15 cellular contexts compared by ENCODE assay signal in the genomic region with DNA sequence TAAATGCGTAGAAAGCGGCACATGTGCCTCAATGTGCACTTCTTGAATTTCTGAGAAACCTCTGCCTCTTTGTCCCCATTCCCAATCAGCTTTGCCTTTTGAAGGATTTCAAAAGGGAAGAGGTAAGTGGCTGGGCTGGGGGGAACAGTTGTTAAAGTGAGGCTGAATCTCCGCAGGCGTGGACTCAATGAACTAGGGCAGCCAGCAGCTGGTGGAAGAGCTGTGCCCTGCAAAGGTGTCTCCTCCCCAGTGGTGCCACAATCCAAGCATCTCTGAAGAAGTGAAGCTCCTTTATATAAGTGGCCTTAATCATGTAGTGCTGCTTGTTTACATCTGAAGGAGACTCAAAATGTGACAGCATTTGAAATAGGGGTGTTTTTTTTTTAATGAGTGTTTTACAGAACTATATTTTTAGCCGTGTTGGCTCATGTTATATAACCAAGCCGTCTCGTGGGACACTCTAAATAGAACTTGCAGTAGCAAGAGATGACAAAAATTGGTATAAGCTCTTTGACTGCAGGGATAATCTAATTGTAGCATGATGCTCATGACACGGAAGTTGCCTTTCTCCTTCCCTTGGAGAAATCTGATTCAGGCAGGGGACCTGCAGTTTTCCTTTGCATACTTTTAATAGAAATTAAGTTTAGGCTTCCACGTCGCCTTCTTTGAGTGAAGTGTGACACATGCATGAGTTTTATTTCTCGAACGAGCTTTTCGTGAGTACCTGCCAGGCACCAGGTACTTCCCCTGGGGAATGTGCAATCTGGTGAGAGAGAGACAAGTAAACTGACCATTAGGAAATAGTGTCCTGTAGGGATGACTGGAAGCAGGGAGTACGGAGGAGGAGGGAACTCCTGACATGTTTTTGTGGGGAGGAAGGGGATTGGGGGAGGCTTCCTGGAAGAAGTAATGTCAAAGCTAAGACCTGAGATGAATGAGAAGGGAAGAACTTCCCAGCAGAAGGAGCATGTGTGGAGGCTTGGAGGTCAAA.
DNase-seq lines count a peak whose midpoint lies in the region; ATAC-seq and TF ChIP-seq lines count a peak whose summit lies in the region.
"Had no signal": no experiment of that assay in that cellular context is flagged by ENCODE, and none has a peak within 500 bp of the region (broad histone marks: within the 10 kb centered on the region; RNA-seq: fewer than 3 reads in every experiment).

No MANE protein-coding gene starts in this region.

- H3K36me3 Mint-ChIP-seq in activated naive CD4-positive, alpha-beta T cell treated with anti-CD3 and anti-CD28 coated beads, Interleukin-2, amount 10 ng/mL, durations not matched to agents 7 days and 5 days, result peaks cover 61% of the 10 kb centered on the region

- H3K9me3 Mint-ChIP-seq in activated naive CD4-positive, alpha-beta T cell treated with anti-CD3 and anti-CD28 coated beads, Interleukin-2, amount 10 ng/mL, durations not matched to agents 7 days and 5 days, result peaks cover 1% of the 10 kb centered on the region
- H3K9me3 Mint-ChIP-seq: CD4-positive, alpha-beta T cell had no signal

- no peak overlapping the region for H3K27ac ChIP-seq in BLaER1
- peak overlapping the region; percentile 23 to 43 for H3K27ac ChIP-seq in ascending aorta
- peak overlapping the region in 1 of 4 donors; percentile 23 for H3K27ac ChIP-seq in gastrocnemius medialis
- H3K27ac ChIP-seq: A549 had no signal

- H3K4me3 ChIP-seq in BLaER1 (no peak overlapping the region), ascending aorta (no peak overlapping the region), gastrocnemius medialis (no peak overlapping the region)
- H3K4me3 ChIP-seq: A549 had no signal

- DNase-seq in ascending aorta (ENCODE audit: low spot score in 2 of 2), result no peak
- no peak for DNase-seq in left ventricle myocardium superior
- DNase-seq in gastrocnemius medialis, result no peak
- DNase-seq in activated naive CD4-positive, alpha-beta T cell treated with anti-CD3 and anti-CD28 coated beads, Interleukin-2, amount 10 ng/mL, durations not matched to agents 7 days and 5 days, result no peak
- no peak for DNase-seq in GM10266 (ENCODE audit: extremely low spot score)
- no peak for DNase-seq in activated CD8-positive, alpha-beta memory T cell treated with anti-CD3 and anti-CD28 coated beads for 24 hours
- DNase-seq: CD4-positive, alpha-beta T cell; DMS79; HCEC 1CT; IMR-90; NCI-H2029; NCI-H524 had no signal

- H3K27me3 ChIP-seq in BLaER1 (no peaks in the 10 kb centered on the region), ascending aorta (no peaks in the 10 kb centered on the region), gastrocnemius medialis (no peaks in the 10 kb centered on the region)

- H3K4me2 ChIP-seq in BLaER1, result peak overlapping the region; percentile 52
- H3K4me2 ChIP-seq: A549 had no signal

- no peaks in the 10 kb centered on the region for H4K20me1 ChIP-seq in BLaER1

- H3K4me1 ChIP-seq in BLaER1 (peaks cover 19% of the 10 kb centered on the region), ascending aorta (peaks cover 0 to 2% of the 10 kb centered on the region in 2 donors), gastrocnemius medialis (peaks cover 15% of the 10 kb centered on the region in 2 donors)

- CTCF ChIA-PET in activated naive CD4-positive, alpha-beta T cell treated with anti-CD3 and anti-CD28 coated beads, Interleukin-2, amount 10 ng/mL, durations not matched to agents 7 days and 5 days (lab: Charles Lee), result no interaction called here

- H3K4me3 Mint-ChIP-seq in activated naive CD4-positive, alpha-beta T cell treated with anti-CD3 and anti-CD28 coated beads, Interleukin-2, amount 10 ng/mL, durations not matched to agents 7 days and 5 days, result no peak overlapping the region
- H3K4me3 Mint-ChIP-seq: CD4-positive, alpha-beta T cell had no signal

- H3K27ac Mint-ChIP-seq in activated naive CD4-positive, alpha-beta T cell treated with anti-CD3 and anti-CD28 coated beads, Interleukin-2, amount 10 ng/mL, durations not matched to agents 7 days and 5 days, result no peak overlapping the region
- H3K27ac Mint-ChIP-seq: CD4-positive, alpha-beta T cell had no signal

- peak; percentile 66 for ATAC-seq in left ventricle myocardium superior
- peak; percentile 52 to 75 for ATAC-seq in gastrocnemius medialis
- ATAC-seq in HG02678 (IDR thresholded peaks at IDR 0.05; ENCODE audit: unreplicated experiment), result no peak
- ATAC-seq: A549 had no signal

- no peak for TF ChIP-seq POLR2A in gastrocnemius medialis (IDR thresholded peaks at IDR 0.05)

- H3K4me1 Mint-ChIP-seq in activated naive CD4-positive, alpha-beta T cell treated with anti-CD3 and anti-CD28 coated beads, Interleukin-2, amount 10 ng/mL, durations not matched to agents 7 days and 5 days, result peaks cover 7% of the 10 kb centered on the region

- H3K9me3 ChIP-seq in BLaER1 (no peaks in the 10 kb centered on the region; the same call in 1 of the 2 replicates), ascending aorta (no peaks in the 10 kb centered on the region), gastrocnemius medialis (no peaks in the 10 kb centered on the region)
- H3K9me3 ChIP-seq: A549 had no signal

- H3K9ac ChIP-seq in BLaER1, result no peak overlapping the region

- H3K27me3 Mint-ChIP-seq in activated naive CD4-positive, alpha-beta T cell treated with anti-CD3 and anti-CD28 coated beads, Interleukin-2, amount 10 ng/mL, durations not matched to agents 7 days and 5 days, result no peaks in the 10 kb centered on the region
- H3K27me3 Mint-ChIP-seq: CD4-positive, alpha-beta T cell had no signal

- in situ Hi-C loops in gastrocnemius medialis (cut with MboI; ENCODE audit: low sequenced_read_pairs in 4 of 4), result no loop called here

- intact Hi-C loops in ascending aorta (cut with DNase I), result no loop called here
- intact Hi-C loops in left ventricle myocardium superior (cut with micrococcal nuclease), result no loop called here
- intact Hi-C loops in gastrocnemius medialis (cut with DNase I; ENCODE audit: low total_unique reads), result no loop called here

- TF ChIP-seq CTCF in ascending aorta (IDR thresholded peaks at IDR 0.05) (no peak), gastrocnemius medialis (IDR thresholded peaks at IDR 0.05 in 4 of 5, conservative IDR thresholded peaks at IDR 0.05 in 1 of 5) (no peak), GM10266 (IDR thresholded peaks at IDR 0.05; ENCODE audit: control insufficient read depth, insufficient read depth, low read depth, missing control alignments) (no peak)

- H3K36me3 ChIP-seq in BLaER1, result peaks cover 41% of the 10 kb centered on the region
- peaks cover 68 to 74% of the 10 kb centered on the region in 2 donors for H3K36me3 ChIP-seq in ascending aorta
- no peaks in the 10 kb centered on the region for H3K36me3 ChIP-seq in gastrocnemius medialis
